In genomic region chr2:107466241-107466640, GRCh38 we compare ENCODE assay signal across 20 cellular contexts.
DNase-seq lines count a peak whose midpoint lies in the region; ATAC-seq, FAIRE-seq and TF ChIP-seq lines count a peak whose summit lies in the region.
"Had no signal": no experiment of that assay in that cellular context is flagged by ENCODE, and none has a peak within 500 bp of the region (broad histone marks: within the 10 kb centered on the region; RNA-seq: fewer than 3 reads in every experiment).

No MANE protein-coding gene starts in this region.

- no peak for ATAC-seq in HepG2
- no peak for ATAC-seq in mucosa of descending colon
- ATAC-seq: A549, GM12878 had no signal

- no peak overlapping the region for H3K27ac ChIP-seq in HepG2 (ENCODE audit: extremely low read length, insufficient read depth, low read length)
- H3K27ac ChIP-seq: 22Rv1, A549, BLaER1 had no signal

- peaks cover 30% of the 10 kb centered on the region for H3K9me3 Mint-ChIP-seq in mesothelial cell of epicardium

- no peak overlapping the region for H3K27ac Mint-ChIP-seq in mesothelial cell of epicardium
- H3K27ac Mint-ChIP-seq: CD14-positive monocyte; CD4-positive, alpha-beta memory T cell; H9 had no signal

- H3K4me2 ChIP-seq in HepG2 (ENCODE audit: low read depth, low read length), result no peak overlapping the region
- H3K4me2 ChIP-seq: A549, BLaER1 had no signal

- H3K27me3 Mint-ChIP-seq in mesothelial cell of epicardium (ENCODE audit: low read depth), result no peaks in the 10 kb centered on the region

- CTCF ChIA-PET in HepG2 (lab: Yijun Ruan, JAX; ENCODE audit: low intra/inter-chr PET ratio, low total read pairs), result no interaction called here

- no peak for TF ChIP-seq POLR2A in HepG2 (IDR thresholded peaks at IDR 0.05; ENCODE audit: insufficient read depth in 1 of 2, low read depth in 2 of 2, low read length in 2 of 2)

- WGBS in HepG2 (ENCODE audit: low lambda C conversion rate), result 3% methylated on average over 2 of the region's 2 CpGs

- H3K4me3 ChIP-seq in HepG2 (replicated peaks in 1 of 3; ENCODE audit: insufficient read depth in 1 of 3, low read depth in 2 of 3, low read length in 3 of 3) (no peak overlapping the region), mucosa of descending colon (no peak overlapping the region)
- H3K4me3 ChIP-seq: A549, BLaER1, GM12878 had no signal

- DNase-seq in Ammon's horn (ENCODE audit: low spot score), result peak; percentile 31
- peak; percentile 8 for DNase-seq in cerebellar cortex (ENCODE audit: low spot score)
- peak; percentile 24 for DNase-seq in globus pallidus (ENCODE audit: low spot score)
- peak; percentile 12 for DNase-seq in retina
- no peak for DNase-seq in mesothelial cell of epicardium (ENCODE audit: low spot score in 2 of 2, unreplicated experiment in 2 of 2)
- DNase-seq in HepG2 (ENCODE audit: low spot score), result no peak
- no peak for DNase-seq in NCI-H1105 treated with DMSO at 0.1 percent for 48 hours (lab: John Stamatoyannopoulos, UW)
- DNase-seq in mucosa of descending colon, result no peak
- DNase-seq: AML-193; Calu3; CD4-positive, alpha-beta memory T cell; DMS79 treated with DMSO at 0.1 percent for 48 hours; H9 had no signal

- intact Hi-C loops in HepG2 (cut with micrococcal nuclease; ENCODE audit: unreplicated experiment) (no loop called here), mucosa of descending colon (cut with DNase I, micrococcal nuclease) (no loop called here)

- no peaks in the 10 kb centered on the region for H4K20me1 ChIP-seq in HepG2 (ENCODE audit: insufficient read depth, low read length)
- H4K20me1 ChIP-seq: BLaER1 had no signal

- in situ Hi-C loops in HepG2 (cut with HindIII; ENCODE audit: extremely low pct_ligation_motif_present, low pct_unique_long_range_greater_than_20kb), result no loop called here

- H3K9ac ChIP-seq in HepG2 (ENCODE audit: insufficient read depth, low read depth, low read length), result no peak overlapping the region
- H3K9ac ChIP-seq: BLaER1 had no signal

- BruUV-seq in HepG2 (replicated peaks; lab: Mats Ljungman, UMichigan), result no TSS peak

- H3K4me1 Mint-ChIP-seq in mesothelial cell of epicardium, result no peaks in the 10 kb centered on the region
- H3K4me1 Mint-ChIP-seq: CD14-positive monocyte; CD4-positive, alpha-beta memory T cell had no signal

- no peaks in the 10 kb centered on the region for H3K36me3 ChIP-seq in HepG2 (replicated peaks in 1 of 2; ENCODE audit: control insufficient read depth in 1 of 2, insufficient read depth in 2 of 2, low read length in 2 of 2)
- H3K36me3 ChIP-seq in mucosa of descending colon (ENCODE audit: low read depth), result no peaks in the 10 kb centered on the region
- H3K36me3 ChIP-seq: BLaER1 had no signal

- no peaks in the 10 kb centered on the region for H3K79me2 ChIP-seq in HepG2 (ENCODE audit: insufficient read depth, low read length)

- no peak for TF ChIP-seq EP300 in HepG2 (IDR thresholded peaks at IDR 0.05; ENCODE audit: low read depth in 2 of 2, low read length in 2 of 2)
- no peak for TF ChIP-seq EP300 in HepG2 (CRISPR knock-in tag; IDR thresholded peaks at IDR 0.05; ENCODE audit: borderline replicate concordance)

- H3K4me3 Mint-ChIP-seq in mesothelial cell of epicardium, result no peak overlapping the region
- H3K4me3 Mint-ChIP-seq: CD14-positive monocyte; CD4-positive, alpha-beta memory T cell; H9 had no signal

- no peak for TF ChIP-seq RAD21 in HepG2 (CRISPR knock-in tag; IDR thresholded peaks at IDR 0.05)

- no peak for FAIRE-seq in HepG2 (lab: Jason Lieb, UNC)
- FAIRE-seq: A549, GM12878, H1, HTR-8/SVneo had no signal

- H3K4me1 ChIP-seq in HepG2 (ENCODE audit: insufficient read depth, low read length) (no peaks in the 10 kb centered on the region), mucosa of descending colon (ENCODE audit: low read depth) (no peaks in the 10 kb centered on the region)
- H3K4me1 ChIP-seq: A549, BLaER1 had no signal

- POLR2A ChIA-PET in HepG2 (lab: Yijun Ruan, JAX), result no interaction called here

- no peaks in the 10 kb centered on the region for H3K36me3 Mint-ChIP-seq in mesothelial cell of epicardium
- H3K36me3 Mint-ChIP-seq: CD14-positive monocyte; CD4-positive, alpha-beta memory T cell had no signal

- TF ChIP-seq CTCF in mesothelial cell of epicardium (IDR thresholded peaks at IDR 0.05; ENCODE audit: unreplicated experiment) (no peak), HepG2 (CRISPR knock-in tag; IDR thresholded peaks at IDR 0.05) (no peak), mucosa of descending colon (IDR thresholded peaks at IDR 0.05) (no peak)

- no peak overlapping the region for H2AFZ ChIP-seq in HepG2 (ENCODE audit: low read length)

- H3K9me3 ChIP-seq in HepG2 (ENCODE audit: low read length) (peaks cover 65% of the 10 kb centered on the region), mucosa of descending colon (peaks cover 6% of the 10 kb centered on the region)
- H3K9me3 ChIP-seq: A549 had no signal

- H3K27me3 ChIP-seq in HepG2 (ENCODE audit: control insufficient read depth in 1 of 2, insufficient read depth in 2 of 2, low read length in 2 of 2), result no peaks in the 10 kb centered on the region
- H3K27me3 ChIP-seq: BLaER1 had no signal

TF ChIP-seq in HepG2, 621 proteins besides CTCF, POLR2A, EP300 and RAD21 (continues in another document):
- TF ChIP-seq RBM39 (IDR thresholded peaks at IDR 0.05; ENCODE audit: low read depth, low read length, poor library complexity, severe bottlenecking) (no peak), SPEN (CRISPR knock-in tag; IDR thresholded peaks at IDR 0.05; ENCODE audit: low read depth) (no peak), NCOR1 (IDR thresholded peaks at IDR 0.05; ENCODE audit: borderline replicate concordance, low read length) (no peak), PHF21A (CRISPR knock-in tag; IDR thresholded peaks at IDR 0.05) (no peak), HDAC6 (IDR thresholded peaks at IDR 0.05; ENCODE audit: low read depth, low read length) (no peak), FOXK2 (IDR thresholded peaks at IDR 0.05) (no peak), KLF12 (CRISPR knock-in tag; IDR thresholded peaks at IDR 0.05; ENCODE audit: borderline replicate concordance) (no peak), JUNB (CRISPR knock-in tag; IDR thresholded peaks at IDR 0.05; ENCODE audit: borderline replicate concordance) (no peak), ZNF224 (CRISPR knock-in tag; IDR thresholded peaks at IDR 0.05) (no peak), HOXA7 (CRISPR knock-in tag; IDR thresholded peaks at IDR 0.05) (no peak), ZNF317 (CRISPR knock-in tag; IDR thresholded peaks at IDR 0.05) (no peak)
- TF ChIP-seq, protein P1, sequence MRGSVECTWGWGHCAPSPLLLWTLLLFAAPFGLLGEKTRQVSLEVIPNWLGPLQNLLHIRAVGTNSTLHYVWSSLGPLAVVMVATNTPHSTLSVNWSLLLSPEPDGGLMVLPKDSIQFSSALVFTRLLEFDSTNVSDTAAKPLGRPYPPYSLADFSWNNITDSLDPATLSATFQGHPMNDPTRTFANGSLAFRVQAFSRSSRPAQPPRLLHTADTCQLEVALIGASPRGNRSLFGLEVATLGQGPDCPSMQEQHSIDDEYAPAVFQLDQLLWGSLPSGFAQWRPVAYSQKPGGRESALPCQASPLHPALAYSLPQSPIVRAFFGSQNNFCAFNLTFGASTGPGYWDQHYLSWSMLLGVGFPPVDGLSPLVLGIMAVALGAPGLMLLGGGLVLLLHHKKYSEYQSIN (CRISPR knock-in tag; IDR thresholded peaks at IDR 0.05; ENCODE audit: borderline replicate concordance), result no peak
- TF ChIP-seq, protein P2, sequence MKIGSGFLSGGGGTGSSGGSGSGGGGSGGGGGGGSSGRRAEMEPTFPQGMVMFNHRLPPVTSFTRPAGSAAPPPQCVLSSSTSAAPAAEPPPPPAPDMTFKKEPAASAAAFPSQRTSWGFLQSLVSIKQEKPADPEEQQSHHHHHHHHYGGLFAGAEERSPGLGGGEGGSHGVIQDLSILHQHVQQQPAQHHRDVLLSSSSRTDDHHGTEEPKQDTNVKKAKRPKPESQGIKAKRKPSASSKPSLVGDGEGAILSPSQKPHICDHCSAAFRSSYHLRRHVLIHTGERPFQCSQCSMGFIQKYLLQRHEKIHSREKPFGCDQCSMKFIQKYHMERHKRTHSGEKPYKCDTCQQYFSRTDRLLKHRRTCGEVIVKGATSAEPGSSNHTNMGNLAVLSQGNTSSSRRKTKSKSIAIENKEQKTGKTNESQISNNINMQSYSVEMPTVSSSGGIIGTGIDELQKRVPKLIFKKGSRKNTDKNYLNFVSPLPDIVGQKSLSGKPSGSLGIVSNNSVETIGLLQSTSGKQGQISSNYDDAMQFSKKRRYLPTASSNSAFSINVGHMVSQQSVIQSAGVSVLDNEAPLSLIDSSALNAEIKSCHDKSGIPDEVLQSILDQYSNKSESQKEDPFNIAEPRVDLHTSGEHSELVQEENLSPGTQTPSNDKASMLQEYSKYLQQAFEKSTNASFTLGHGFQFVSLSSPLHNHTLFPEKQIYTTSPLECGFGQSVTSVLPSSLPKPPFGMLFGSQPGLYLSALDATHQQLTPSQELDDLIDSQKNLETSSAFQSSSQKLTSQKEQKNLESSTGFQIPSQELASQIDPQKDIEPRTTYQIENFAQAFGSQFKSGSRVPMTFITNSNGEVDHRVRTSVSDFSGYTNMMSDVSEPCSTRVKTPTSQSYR (CRISPR knock-in tag; IDR thresholded peaks at IDR 0.05; ENCODE audit: borderline replicate concordance), result no peak
- TF ChIP-seq, protein P3, sequence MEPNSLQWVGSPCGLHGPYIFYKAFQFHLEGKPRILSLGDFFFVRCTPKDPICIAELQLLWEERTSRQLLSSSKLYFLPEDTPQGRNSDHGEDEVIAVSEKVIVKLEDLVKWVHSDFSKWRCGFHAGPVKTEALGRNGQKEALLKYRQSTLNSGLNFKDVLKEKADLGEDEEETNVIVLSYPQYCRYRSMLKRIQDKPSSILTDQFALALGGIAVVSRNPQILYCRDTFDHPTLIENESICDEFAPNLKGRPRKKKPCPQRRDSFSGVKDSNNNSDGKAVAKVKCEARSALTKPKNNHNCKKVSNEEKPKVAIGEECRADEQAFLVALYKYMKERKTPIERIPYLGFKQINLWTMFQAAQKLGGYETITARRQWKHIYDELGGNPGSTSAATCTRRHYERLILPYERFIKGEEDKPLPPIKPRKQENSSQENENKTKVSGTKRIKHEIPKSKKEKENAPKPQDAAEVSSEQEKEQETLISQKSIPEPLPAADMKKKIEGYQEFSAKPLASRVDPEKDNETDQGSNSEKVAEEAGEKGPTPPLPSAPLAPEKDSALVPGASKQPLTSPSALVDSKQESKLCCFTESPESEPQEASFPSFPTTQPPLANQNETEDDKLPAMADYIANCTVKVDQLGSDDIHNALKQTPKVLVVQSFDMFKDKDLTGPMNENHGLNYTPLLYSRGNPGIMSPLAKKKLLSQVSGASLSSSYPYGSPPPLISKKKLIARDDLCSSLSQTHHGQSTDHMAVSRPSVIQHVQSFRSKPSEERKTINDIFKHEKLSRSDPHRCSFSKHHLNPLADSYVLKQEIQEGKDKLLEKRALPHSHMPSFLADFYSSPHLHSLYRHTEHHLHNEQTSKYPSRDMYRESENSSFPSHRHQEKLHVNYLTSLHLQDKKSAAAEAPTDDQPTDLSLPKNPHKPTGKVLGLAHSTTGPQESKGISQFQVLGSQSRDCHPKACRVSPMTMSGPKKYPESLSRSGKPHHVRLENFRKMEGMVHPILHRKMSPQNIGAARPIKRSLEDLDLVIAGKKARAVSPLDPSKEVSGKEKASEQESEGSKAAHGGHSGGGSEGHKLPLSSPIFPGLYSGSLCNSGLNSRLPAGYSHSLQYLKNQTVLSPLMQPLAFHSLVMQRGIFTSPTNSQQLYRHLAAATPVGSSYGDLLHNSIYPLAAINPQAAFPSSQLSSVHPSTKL (CRISPR knock-in tag; IDR thresholded peaks at IDR 0.05), result no peak

Comparison
In these comparisons a context has a peak if more than half of its experiments do, and no peak if none do; other contexts are left out.
1. DNase-seq: peak in Ammon's horn (single experiment), cerebellar cortex (single experiment), globus pallidus (single experiment) and retina (single experiment); none in mesothelial cell of epicardium (0 of 2), HepG2 (single experiment), NCI-H1105 treated with DMSO at 0.1 percent for 48 hours (single experiment) and mucosa of descending colon (0 of 3).